Comparison of ENCODE assay signal across 18 cellular contexts in genomic region chr22:45510376-45511232, GRCh38. TPM values are rescaled to one million over a fixed set of nuclear protein-coding genes. Genes with fewer than 3 reads are reported as not detected.
DNase-seq lines count a peak whose midpoint lies in the region; ATAC-seq and TF ChIP-seq lines count a peak whose summit lies in the region.
"Had no signal": no experiment of that assay in that cellular context is flagged by ENCODE, and none has a peak within 500 bp of the region (broad histone marks: within the 10 kb centered on the region; RNA-seq: fewer than 3 reads in every experiment).

No MANE protein-coding gene starts in this region.

- no peak for TF ChIP-seq EP300 in esophagus muscularis mucosa (IDR thresholded peaks at IDR 0.05)

- TF ChIP-seq POLR2A in esophagus muscularis mucosa (IDR thresholded peaks at IDR 0.05; ENCODE audit: low read depth): no peak

- H3K4me1 ChIP-seq in mammary epithelial cell (ENCODE audit: insufficient read depth, low read length) (no peaks in the 10 kb centered on the region), esophagus muscularis mucosa (peaks cover 13 to 95% (median 78%) of the 10 kb centered on the region in 4 donors), urinary bladder (ENCODE audit: insufficient read depth) (peaks cover 4% of the 10 kb centered on the region), upper lobe of right lung (peaks cover 5% of the 10 kb centered on the region)
- H3K4me1 ChIP-seq: pancreas, spleen had no signal

- H3K9ac ChIP-seq in mammary epithelial cell (ENCODE audit: insufficient read depth, low read length): no peak overlapping the region

- H3K27ac Mint-ChIP-seq in MCF 10A (ENCODE audit: low read depth, unreplicated experiment): peak overlapping the region; percentile 22
- peak overlapping the region; percentile 86 to 96 (median 94) for H3K27ac Mint-ChIP-seq in nephron
- H3K27ac Mint-ChIP-seq: activated CD8-positive, alpha-beta T cell treated with anti-CD3 and anti-CD28 coated beads, Interleukin-2, amount 10 ng/mL, durations not matched to agents 7 days and 5 days; activated T-helper 17 cell treated with anti-CD3 and anti-CD28 coated beads, Interleukin-2, amount 50 U/mL, for 72 hours; CD4-positive, alpha-beta memory T cell; stimulated activated naive CD8-positive, alpha-beta T cell treated with anti-CD3 and anti-CD28 coated beads, Interleukin-15, amount 100 ng/mL, for 72 hours had no signal

- peaks cover 19% of the 10 kb centered on the region for H3K4me1 Mint-ChIP-seq in MCF 10A (ENCODE audit: insufficient read depth, unreplicated experiment)
- peaks cover 86% of the 10 kb centered on the region for H3K4me1 Mint-ChIP-seq in nephron
- H3K4me1 Mint-ChIP-seq: activated T-helper 17 cell treated with anti-CD3 and anti-CD28 coated beads, Interleukin-2, amount 50 U/mL, for 72 hours; CD4-positive, alpha-beta memory T cell had no signal

- H3K79me2 ChIP-seq in mammary epithelial cell (ENCODE audit: insufficient read depth, low read length): peaks cover 68% of the 10 kb centered on the region

- in situ Hi-C loops in mammary epithelial cell (cut with MboI; ENCODE audit: low sequenced_read_pairs in 2 of 2): no loop called here

- H3K36me3 ChIP-seq in mammary epithelial cell (ENCODE audit: insufficient read depth, low read length) (no peaks in the 10 kb centered on the region), esophagus muscularis mucosa (no peaks in the 10 kb centered on the region), urinary bladder (ENCODE audit: insufficient read depth) (no peaks in the 10 kb centered on the region), upper lobe of right lung (no peaks in the 10 kb centered on the region)
- H3K36me3 ChIP-seq: pancreas, spleen had no signal

- DNase-seq in MCF 10A (ENCODE audit: unreplicated experiment) (no peak), mammary epithelial cell (no peak), esophagus muscularis mucosa (ENCODE audit: extremely low spot score) (no peak), AG20443 (ENCODE audit: low spot score) (no peak), upper lobe of right lung (no peak)
- no peak for DNase-seq in stimulated activated CD4-positive, alpha-beta T cell treated with anti-CD3 and anti-CD28 coated beads, Interleukin-4, amount 100 ng/mL, for 1 hour
- DNase-seq: 8988T; activated CD8-positive, alpha-beta T cell treated with anti-CD3 and anti-CD28 coated beads, Interleukin-2, amount 10 ng/mL, durations not matched to agents 7 days and 5 days; CD4-positive, alpha-beta memory T cell; dermis blood vessel endothelial cell; Karpas-422; mesendoderm; spleen; stimulated activated naive CD8-positive, alpha-beta T cell treated with anti-CD3 and anti-CD28 coated beads, Interleukin-15, amount 100 ng/mL, for 72 hours had no signal

- 85% methylated on average over 14 of the region's 14 CpGs for WGBS in mammary epithelial cell (ENCODE audit: low coverage, missing lambda C conversion rate)
- 82% methylated on average over 12 of the region's 14 CpGs for WGBS in esophagus muscularis mucosa
- WGBS in urinary bladder: 59% methylated on average over 14 of the region's 14 CpGs

- no peak overlapping the region for H3K4me2 ChIP-seq in mammary epithelial cell (ENCODE audit: insufficient read depth, low read depth, low read length)

- no peaks in the 10 kb centered on the region for H3K9me3 ChIP-seq in mammary epithelial cell (replicated peaks; ENCODE audit: insufficient read depth, low read length)
- no peaks in the 10 kb centered on the region for H3K9me3 ChIP-seq in esophagus muscularis mucosa
- no peaks in the 10 kb centered on the region for H3K9me3 ChIP-seq in upper lobe of right lung
- H3K9me3 ChIP-seq: pancreas, spleen had no signal

- no peak overlapping the region for H2AFZ ChIP-seq in mammary epithelial cell (ENCODE audit: low read depth, low read length)

- H3K36me3 Mint-ChIP-seq in MCF 10A (ENCODE audit: insufficient read depth, unreplicated experiment) (peaks cover 18% of the 10 kb centered on the region), nephron (ENCODE audit: low read depth) (no peaks in the 10 kb centered on the region)
- H3K36me3 Mint-ChIP-seq: CD4-positive, alpha-beta memory T cell had no signal

- H3K4me3 ChIP-seq in mammary epithelial cell (replicated peaks in 1 of 3; ENCODE audit: insufficient read depth in 1 of 3, low read depth in 2 of 3, low read length in 3 of 3) (no peak overlapping the region), esophagus muscularis mucosa (no peak overlapping the region), urinary bladder (ENCODE audit: low read depth, low read length) (no peak overlapping the region), upper lobe of right lung (no peak overlapping the region)
- H3K4me3 ChIP-seq: pancreas, spleen had no signal

- H3K4me3 Mint-ChIP-seq in MCF 10A (ENCODE audit: unreplicated experiment) (no peak overlapping the region), nephron (peak overlapping the region in 2 of 3 experiments; percentile 40 to 57)
- H3K4me3 Mint-ChIP-seq: activated CD8-positive, alpha-beta T cell treated with anti-CD3 and anti-CD28 coated beads, Interleukin-2, amount 10 ng/mL, durations not matched to agents 7 days and 5 days; activated T-helper 17 cell treated with anti-CD3 and anti-CD28 coated beads, Interleukin-2, amount 50 U/mL, for 72 hours; CD4-positive, alpha-beta memory T cell; stimulated activated naive CD8-positive, alpha-beta T cell treated with anti-CD3 and anti-CD28 coated beads, Interleukin-15, amount 100 ng/mL, for 72 hours had no signal

- no peak for TF ChIP-seq CTCF in MCF 10A (IDR thresholded peaks at IDR 0.05; ENCODE audit: unreplicated experiment)
- TF ChIP-seq CTCF in mammary epithelial cell (conservative IDR thresholded peaks at IDR 0.05 in 1 of 2, IDR thresholded peaks at IDR 0.05 in 1 of 2; ENCODE audit: extremely low read depth in 1 of 2, insufficient read depth in 1 of 2, low read depth in 1 of 2, low read length in 2 of 2): no peak
- TF ChIP-seq CTCF in esophagus muscularis mucosa (IDR thresholded peaks at IDR 0.05): no peak
- no peak for TF ChIP-seq CTCF in nephron (IDR thresholded peaks at IDR 0.05; ENCODE audit: unreplicated experiment in 3 of 3)
- TF ChIP-seq CTCF in upper lobe of right lung (IDR thresholded peaks at IDR 0.05): no peak

- H3K27ac ChIP-seq in mammary epithelial cell (ENCODE audit: insufficient read depth, low read depth, low read length) (no peak overlapping the region), esophagus muscularis mucosa (replicated peaks in 1 of 4) (peak overlapping the region; percentile 65 to 79 (median 67)), urinary bladder (ENCODE audit: low read depth) (peak overlapping the region; percentile 44), upper lobe of right lung (no peak overlapping the region)
- H3K27ac ChIP-seq: pancreas had no signal

- POLR2A ChIA-PET in MCF 10A (lab: Yijun Ruan, JAX): interaction anchor here (0.6 to 2.2 kb wide), 4 partner anchors 9 to 42 kb away, joined by 3 to 4 read pairs (median 4); no protein-coding TSS in a partner anchor

- BruUV-seq in MCF 10A (replicated peaks; lab: Mats Ljungman, UMichigan): no TSS peak
- BruUV-seq in mammary epithelial cell (replicated peaks; lab: Mats Ljungman, UMichigan): no TSS peak

- ATAC-seq in upper lobe of right lung: no peak
- ATAC-seq: activated CD8-positive, alpha-beta T cell treated with anti-CD3 and anti-CD28 coated beads, Interleukin-2, amount 10 ng/mL, durations not matched to agents 7 days and 5 days; activated T-helper 17 cell treated with anti-CD3 and anti-CD28 coated beads, Interleukin-2, amount 50 U/mL, for 72 hours; stimulated activated naive CD8-positive, alpha-beta T cell treated with anti-CD3 and anti-CD28 coated beads, Interleukin-15, amount 100 ng/mL, for 72 hours had no signal

- no peaks in the 10 kb centered on the region for H4K20me1 ChIP-seq in mammary epithelial cell (ENCODE audit: insufficient read depth, low read length)

- CTCF ChIA-PET in MCF 10A (lab: Yijun Ruan, JAX) (interaction anchor here (0.6 kb wide), 1 partner anchor 11 kb away, joined by 3 read pairs; no protein-coding TSS in a partner anchor), mammary epithelial cell (lab: Charles Lee; ENCODE audit: low non-redundant PET) (no interaction called here)

- dilution Hi-C loops in mammary epithelial cell (cut with HindIII; ENCODE audit: low sequenced_read_pairs): loop anchor here (5.0 to 10.0 kb wide), 2 partner anchors 33 to 56 kb away; no protein-coding TSS in a partner anchor

- H3K9me3 Mint-ChIP-seq in MCF 10A (ENCODE audit: unreplicated experiment): no peaks in the 10 kb centered on the region
- no peaks in the 10 kb centered on the region for H3K9me3 Mint-ChIP-seq in nephron
- H3K9me3 Mint-ChIP-seq: activated T-helper 17 cell treated with anti-CD3 and anti-CD28 coated beads, Interleukin-2, amount 50 U/mL, for 72 hours; CD4-positive, alpha-beta memory T cell; stimulated activated naive CD8-positive, alpha-beta T cell treated with anti-CD3 and anti-CD28 coated beads, Interleukin-15, amount 100 ng/mL, for 72 hours had no signal

- intact Hi-C loops in MCF 10A (cut with micrococcal nuclease) (no loop called here), mammary epithelial cell (cut with micrococcal nuclease) (no loop called here), esophagus muscularis mucosa (cut with DNase I) (no loop called here), upper lobe of right lung (cut with DNase I) (no loop called here)

- H3K27me3 ChIP-seq in mammary epithelial cell (ENCODE audit: insufficient read depth, low read length) (no peaks in the 10 kb centered on the region), esophagus muscularis mucosa (no peaks in the 10 kb centered on the region), upper lobe of right lung (peaks cover 20% of the 10 kb centered on the region)
- H3K27me3 ChIP-seq: pancreas had no signal

- H3K27me3 Mint-ChIP-seq in MCF 10A (ENCODE audit: insufficient read depth, unreplicated experiment) (no peaks in the 10 kb centered on the region), nephron (ENCODE audit: low read depth) (no peaks in the 10 kb centered on the region)

RNA-seq across cellular contexts. Expression of gene FBLN1, which starts 7.9 kb away (rescaled TPM):
- total RNA-seq in MCF 10A (2022) (69.0 and 110 TPM in 2 replicates), mammary epithelial cell (100 to 1,000 TPM; 130 to 173 TPM), esophagus muscularis mucosa (100 to 1,000 TPM; 355 to 534 (median 417) TPM), urinary bladder (700 TPM), upper lobe of right lung (272 TPM)
- polyA plus RNA-seq in mammary epithelial cell (66.8 TPM), urinary bladder (1,381 TPM)
- 49.2 TPM for polyA minus RNA-seq in mammary epithelial cell
- total RNA-seq: activated CD8-positive, alpha-beta T cell treated with anti-CD3 and anti-CD28 coated beads, Interleukin-2, amount 10 ng/mL, durations not matched to agents 7 days and 5 days; CD4-positive, alpha-beta memory T cell had no signal
- polyA plus RNA-seq: CD4-positive, alpha-beta memory T cell had no signal

Comparison
In these comparisons a context has a peak if more than half of its experiments do, and no peak if none do; other contexts are left out.
1. H3K27ac ChIP-seq: peak in esophagus muscularis mucosa (4 of 4) and urinary bladder (single experiment); none in mammary epithelial cell (single experiment) and upper lobe of right lung (single experiment).